In genomic region chr1:83016354-83016753, GRCh38 we compare ENCODE assay signal across 5 cellular contexts.
"Had no signal": no experiment of that assay in that cellular context is flagged by ENCODE, and none has a peak within 500 bp of the region (broad histone marks: within the 10 kb centered on the region; RNA-seq: fewer than 3 reads in every experiment).

No MANE protein-coding gene starts in this region.

- H3K27ac ChIP-seq: HL-60 had no signal

- DNase-seq: IMR-90, KBM-7 had no signal

- ATAC-seq: HepG2, K562 had no signal

- H3K4me3 ChIP-seq: K562 had no signal
